Comparison of ENCODE assay signal across 16 cellular contexts in the genomic region with DNA sequence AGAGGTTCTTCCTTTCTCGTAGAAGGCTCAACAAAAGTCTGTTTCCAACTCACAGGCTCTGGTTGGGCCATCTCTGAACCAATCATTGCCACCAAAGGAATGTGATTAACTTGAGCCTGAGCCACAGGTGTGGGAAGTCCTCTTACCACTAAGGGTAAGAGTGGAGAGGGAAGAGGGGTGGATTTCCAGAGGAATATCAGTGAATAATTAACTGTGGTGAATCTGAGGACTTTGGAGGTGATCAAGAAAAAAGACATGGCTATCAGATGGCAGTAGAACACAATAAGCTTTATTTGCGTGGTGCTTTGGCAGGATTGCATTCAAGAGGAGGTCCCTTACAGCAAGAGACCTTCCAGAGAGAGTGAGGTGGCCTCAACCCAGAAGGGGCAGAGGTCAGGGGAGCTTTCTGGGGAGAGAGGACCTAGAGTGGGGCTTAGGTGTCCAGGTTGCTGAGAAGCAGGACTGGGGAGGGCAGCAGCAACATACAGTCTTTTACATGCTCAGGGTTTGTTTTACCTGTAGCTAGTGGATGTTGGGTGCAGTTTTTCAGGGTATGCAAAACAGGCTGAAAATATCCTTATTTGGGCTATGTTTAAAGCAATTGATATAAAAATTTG.
DNase-seq lines count a peak whose midpoint lies in the region; ATAC-seq, FAIRE-seq and TF ChIP-seq lines count a peak whose summit lies in the region.
"Had no signal": no experiment of that assay in that cellular context is flagged by ENCODE, and none has a peak within 500 bp of the region (broad histone marks: within the 10 kb centered on the region; RNA-seq: fewer than 3 reads in every experiment).

No MANE protein-coding gene starts in this region.

- peaks cover 13 to 18% (median 16%) of the 10 kb centered on the region in 4 donors for H3K4me1 Mint-ChIP-seq in CD4-positive, CD25-positive, alpha-beta regulatory T cell

- TF ChIP-seq POLR2A in GM12878 (IDR thresholded peaks at IDR 0.05; ENCODE audit: low read depth, low read length), result no peak

- H3K27me3 ChIP-seq in CD4-positive, CD25-positive, alpha-beta regulatory T cell (ENCODE audit: control insufficient read depth, insufficient read depth, low read length), result no peaks in the 10 kb centered on the region
- H3K27me3 ChIP-seq in GM12878 (replicated peaks in 1 of 2; ENCODE audit: control insufficient read depth in 2 of 2, insufficient read depth in 2 of 2, low read length in 1 of 2) (no peaks in the 10 kb centered on the region), heart right ventricle (no peaks in the 10 kb centered on the region)
- H3K27me3 ChIP-seq: gastrocnemius medialis had no signal

- no peak for DNase-seq in CD4-positive, CD25-positive, alpha-beta regulatory T cell
- DNase-seq in GM12878 (ENCODE audit: low read depth, low spot score) (no peak), SKM-1 treated with dmso at 0.1 percent for 144 hours (lab: John Stamatoyannopoulos, UW; ENCODE audit: unreplicated experiment) (no peak), NCI-H524 (lab: John Stamatoyannopoulos, UW) (no peak), heart right ventricle (no peak)
- DNase-seq in stimulated activated CD4-positive, alpha-beta T cell treated with anti-CD3 and anti-CD28 coated beads, Interleukin-4, amount 100 ng/mL, for 1 hour, result no peak
- DNase-seq: gastrocnemius medialis, NCI-H1436, NCI-H774, retina had no signal

- no peaks in the 10 kb centered on the region for H3K9me3 Mint-ChIP-seq in CD4-positive, CD25-positive, alpha-beta regulatory T cell

- no TSS peak for BruUV-seq in GM12878 (replicated peaks; lab: Mats Ljungman, UMichigan)

- WGBS in GM12878 (ENCODE audit: insufficient coverage, insufficient replicate concordance, low lambda C conversion rate, missing lambda C conversion rate), result 100% methylated on average over 2 of the region's 2 CpGs
- 83 to 92% methylated on average over 2 of the region's 2 CpGs for WGBS in heart right ventricle, 2 donors

- no peak for TF ChIP-seq RAD21 in GM12878 (IDR thresholded peaks at IDR 0.05; ENCODE audit: insufficient read depth, low read depth, low read length)

- intact Hi-C loops in GM12878 (cut with micrococcal nuclease; ENCODE audit: unreplicated experiment) (no loop called here), heart right ventricle (cut with DNase I) (no loop called here)

- H3K9ac ChIP-seq in GM12878 (ENCODE audit: control insufficient read depth, insufficient read depth, low read length), result no peak overlapping the region

- RAD21 ChIA-PET in GM12878 (lab: Charles Lee; ENCODE audit: unreplicated experiment), result no interaction called here

- H3K27ac Mint-ChIP-seq in CD4-positive, CD25-positive, alpha-beta regulatory T cell, result peak overlapping the region in 2 of 3 donors; percentile 71 to 91

- CTCF ChIA-PET in GM12878 (lab: Yijun Ruan, JAX), result interaction anchor here (1.1 kb wide), 1 partner anchor 704 kb away, joined by 5 read pairs; no protein-coding TSS in a partner anchor

- in situ Hi-C loops in GM12878 (cut with MboI), result no loop called here

- peak overlapping the region; percentile 39 for H3K4me3 ChIP-seq in CD4-positive, CD25-positive, alpha-beta regulatory T cell (ENCODE audit: low read depth, low read length)
- H3K4me3 ChIP-seq in GM12878, result no peak overlapping the region
- H3K4me3 ChIP-seq in heart right ventricle, result no peak overlapping the region
- H3K4me3 ChIP-seq: gastrocnemius medialis, HAP-1, lung had no signal

- no peaks in the 10 kb centered on the region for H3K9me3 ChIP-seq in CD4-positive, CD25-positive, alpha-beta regulatory T cell (ENCODE audit: control insufficient read depth in 2 of 2, low read length in 2 of 2)
- H3K9me3 ChIP-seq in GM12878 (replicated peaks; ENCODE audit: control insufficient read depth, insufficient read depth, low read length) (no peaks in the 10 kb centered on the region; the same call in 2 of the 3 replicates), heart right ventricle (peaks cover 0 to 6% (median 0%) of the 10 kb centered on the region in 11 donors)
- H3K9me3 ChIP-seq: gastrocnemius medialis, HAP-1 had no signal

- SMC1A ChIA-PET in GM12878 (lab: Charles Lee; ENCODE audit: uncharacterized antibody, unreplicated experiment), result no interaction called here

- H2AFZ ChIP-seq in GM12878 (ENCODE audit: control insufficient read depth, low read depth, low read length), result peak overlapping the region; percentile 13; the same call in 1 of the 2 replicates

- no peak for FAIRE-seq in GM12878 (lab: Jason Lieb, UNC)
- FAIRE-seq: colon had no signal

- peak overlapping the region in 2 of 4 donors; percentile 38 to 55 for H3K4me3 Mint-ChIP-seq in CD4-positive, CD25-positive, alpha-beta regulatory T cell

- peaks cover 7% of the 10 kb centered on the region for H3K4me1 ChIP-seq in CD4-positive, CD25-positive, alpha-beta regulatory T cell (ENCODE audit: control insufficient read depth, insufficient read depth, low read length, poor library complexity, severe bottlenecking)
- H3K4me1 ChIP-seq in GM12878 (ENCODE audit: control insufficient read depth, insufficient read depth, low read length) (peaks cover 6% of the 10 kb centered on the region), heart right ventricle (peaks cover 0 to 10% (median 0%) of the 10 kb centered on the region in 9 donors)
- H3K4me1 ChIP-seq: HAP-1 had no signal

- no peak for ATAC-seq in CD4-positive, CD25-positive, alpha-beta regulatory T cell (ENCODE audit: low read depth in 2 of 2)
- ATAC-seq in GM19023 (IDR thresholded peaks at IDR 0.05; ENCODE audit: unreplicated experiment) (peak; percentile 21), HG02885 (IDR thresholded peaks at IDR 0.05; ENCODE audit: poor library complexity, unreplicated experiment) (peak; percentile 2), GM12878 (no peak; the same call in 2 of the 3 replicates), heart right ventricle (no peak)
- ATAC-seq: gastrocnemius medialis had no signal

- no peaks in the 10 kb centered on the region for H4K20me1 ChIP-seq in GM12878 (ENCODE audit: control insufficient read depth, insufficient read depth)

- no peak for TF ChIP-seq CTCF in GM12878 (IDR thresholded peaks at IDR 0.05 in 2 of 3, conservative IDR thresholded peaks at IDR 0.05 in 1 of 3; ENCODE audit: control insufficient read depth in 2 of 3, extremely low read depth in 1 of 3, insufficient read depth in 1 of 3, low read depth in 3 of 3, low read length in 3 of 3)
- no peak for TF ChIP-seq CTCF in heart right ventricle (IDR thresholded peaks at IDR 0.05)

- no peak for TF ChIP-seq EP300 in GM12878 (IDR thresholded peaks at IDR 0.05; ENCODE audit: borderline replicate concordance in 1 of 2, control insufficient read depth in 1 of 2, low read depth in 2 of 2, low read length in 2 of 2)

- no peaks in the 10 kb centered on the region for H3K36me3 ChIP-seq in CD4-positive, CD25-positive, alpha-beta regulatory T cell (ENCODE audit: control insufficient read depth, insufficient read depth, low read length)
- H3K36me3 ChIP-seq in GM12878 (ENCODE audit: control insufficient read depth in 2 of 2, insufficient read depth in 2 of 2, low read length in 1 of 2), result no peaks in the 10 kb centered on the region
- no peaks in the 10 kb centered on the region for H3K36me3 ChIP-seq in heart right ventricle
- H3K36me3 ChIP-seq: gastrocnemius medialis, HAP-1 had no signal

- POLR2A ChIA-PET in GM12878 (lab: Charles Lee), result interaction anchor here (0.6 kb wide), 1 partner anchor 745 kb away, joined by 3 read pairs; no protein-coding TSS in a partner anchor

- H3K79me2 ChIP-seq in GM12878 (ENCODE audit: control insufficient read depth, insufficient read depth, low read length), result no peaks in the 10 kb centered on the region

- H3K27ac ChIP-seq in CD4-positive, CD25-positive, alpha-beta regulatory T cell (ENCODE audit: insufficient read depth, low read length, poor library complexity, severe bottlenecking), result no peak overlapping the region
- H3K27ac ChIP-seq in GM12878 (ENCODE audit: control insufficient read depth, insufficient read depth), result no peak overlapping the region
- H3K27ac ChIP-seq in heart right ventricle, result no peak overlapping the region
- H3K27ac ChIP-seq: C4-2B, gastrocnemius medialis had no signal

- no peaks in the 10 kb centered on the region for H3K27me3 Mint-ChIP-seq in CD4-positive, CD25-positive, alpha-beta regulatory T cell

- peaks cover 15% of the 10 kb centered on the region for H3K36me3 Mint-ChIP-seq in CD4-positive, CD25-positive, alpha-beta regulatory T cell

- H3K4me2 ChIP-seq in GM12878 (ENCODE audit: control insufficient read depth, insufficient read depth), result peak overlapping the region; percentile 11; the same call in 1 of the 2 replicates

TF ChIP-seq in GM12878, 131 proteins besides CTCF, POLR2A, EP300 and RAD21 (continues in another document):
- TF ChIP-seq POLR2AphosphoS5 (IDR thresholded peaks at IDR 0.05; ENCODE audit: low read length) (no peak), SIX5 (IDR thresholded peaks at IDR 0.05; ENCODE audit: low read depth, low read length, severe bottlenecking) (no peak), KDM1A (IDR thresholded peaks at IDR 0.05; ENCODE audit: borderline replicate concordance) (no peak), NRF1 (conservative IDR thresholded peaks at IDR 0.05; ENCODE audit: low read depth, low read length) (no peak), ZNF384 (IDR thresholded peaks at IDR 0.05; ENCODE audit: borderline replicate concordance, low read depth, low read length) (no peak), CHD2 (IDR thresholded peaks at IDR 0.05; ENCODE audit: borderline replicate concordance, low read depth, low read length) (no peak), TBL1XR1 (IDR thresholded peaks at IDR 0.05; ENCODE audit: low read depth, low read length) (no peak), NR2C2 (IDR thresholded peaks at IDR 0.05; ENCODE audit: borderline replicate concordance, control insufficient read depth, insufficient read length, low read depth) (no peak), SMAD5 (IDR thresholded peaks at IDR 0.05; ENCODE audit: low read depth) (no peak)

Comparison
In these comparisons a context has a peak if more than half of its experiments do, and no peak if none do; other contexts are left out.
1. ATAC-seq: peak in GM19023 (single experiment) and HG02885 (single experiment); none in CD4-positive, CD25-positive, alpha-beta regulatory T cell (0 of 2), GM12878 (single experiment) and heart right ventricle (0 of 8).